19 cellular contexts compared by ENCODE assay signal in genomic region chr1:68043443-68044090, GRCh38. TPM values are rescaled to one million over a fixed set of nuclear protein-coding genes. Genes with fewer than 3 reads are reported as not detected.
DNase-seq lines count a peak whose midpoint lies in the region; ATAC-seq, FAIRE-seq and TF ChIP-seq lines count a peak whose summit lies in the region.
"Had no signal": no experiment of that assay in that cellular context is flagged by ENCODE, and none has a peak within 500 bp of the region (broad histone marks: within the 10 kb centered on the region; RNA-seq: fewer than 3 reads in every experiment).

No MANE protein-coding gene starts in this region.

- H3K27ac ChIP-seq in K562 (ENCODE audit: extremely low read depth, low read depth, low read length) (no peak overlapping the region), kidney (ENCODE audit: low read depth in 2 of 2, low read length in 2 of 2) (no peak overlapping the region), spleen (no peak overlapping the region)
- no peak overlapping the region for H3K27ac ChIP-seq in naive thymus-derived CD4-positive, alpha-beta T cell (ENCODE audit: low read depth, low read length)

- peaks cover 0 to 23% (median 7%) of the 10 kb centered on the region in 11 donors for H3K9me3 Mint-ChIP-seq in naive thymus-derived CD4-positive, alpha-beta T cell
- H3K9me3 Mint-ChIP-seq: HFFc6 had no signal

- TF ChIP-seq POLR2A in K562 (conservative IDR thresholded peaks at IDR 0.05): no peak
- no peak for TF ChIP-seq POLR2A in spleen (IDR thresholded peaks at IDR 0.05)

- H4K20me1 ChIP-seq in K562 (replicated peaks; ENCODE audit: control insufficient read depth, insufficient read depth, low read length): no peaks in the 10 kb centered on the region

- no peak overlapping the region for H3K27ac Mint-ChIP-seq in naive thymus-derived CD4-positive, alpha-beta T cell
- H3K27ac Mint-ChIP-seq: CD4-positive, alpha-beta memory T cell; HFFc6 had no signal

- H3K9me1 ChIP-seq in K562 (ENCODE audit: control insufficient read depth, insufficient read depth, low read length): no peaks in the 10 kb centered on the region

- TF ChIP-seq EP300 in K562 (IDR thresholded peaks at IDR 0.05; ENCODE audit: low read length): no peak

- no peak overlapping the region for H3K4me3 ChIP-seq in K562
- H3K4me3 ChIP-seq in kidney (ENCODE audit: low read length in 2 of 2): no peak overlapping the region
- no peak overlapping the region for H3K4me3 ChIP-seq in spleen
- H3K4me3 ChIP-seq in naive thymus-derived CD4-positive, alpha-beta T cell (ENCODE audit: low read length): no peak overlapping the region
- H3K4me3 ChIP-seq: HAP-1 had no signal

- peaks cover 0 to 4% of the 10 kb centered on the region in 2 experiments; a peak in 1 of 5 replicates for H3K27me3 ChIP-seq in K562 (ENCODE audit: control insufficient read depth in 2 of 2, insufficient read depth in 2 of 2, low read length in 2 of 2)
- peaks cover 0 to 9% (median 0%) of the 10 kb centered on the region in 7 donors for H3K27me3 ChIP-seq in spleen (replicated peaks in 1 of 7)
- no peaks in the 10 kb centered on the region for H3K27me3 ChIP-seq in naive thymus-derived CD4-positive, alpha-beta T cell (ENCODE audit: control insufficient read depth in 2 of 2, insufficient read depth in 2 of 2, low read length in 2 of 2)

- H3K4me3 Mint-ChIP-seq in naive thymus-derived CD4-positive, alpha-beta T cell: no peak overlapping the region
- H3K4me3 Mint-ChIP-seq: CD4-positive, alpha-beta memory T cell; HFFc6 had no signal

- FAIRE-seq in K562 (lab: Jason Lieb, UNC): no peak
- no peak for FAIRE-seq in kidney (lab: Jason Lieb, UNC)
- FAIRE-seq: GM12891, H54 had no signal

- TF ChIP-seq CTCF in K562 (IDR thresholded peaks at IDR 0.05 in 2 of 3, conservative IDR thresholded peaks at IDR 0.05 in 1 of 3; ENCODE audit: insufficient read depth in 2 of 3, low read depth in 1 of 3, low read length in 3 of 3) (no peak), kidney (IDR thresholded peaks at IDR 0.05; ENCODE audit: borderline replicate concordance, extremely low read depth, insufficient read depth) (no peak), spleen (IDR thresholded peaks at IDR 0.05 in 8 of 11, conservative IDR thresholded peaks at IDR 0.05 in 3 of 11) (no peak)

- in situ Hi-C loops in K562 (cut with MboI): no loop called here

- H2AFZ ChIP-seq in K562 (ENCODE audit: low read depth, low read length): peak overlapping the region; percentile 81

- intact Hi-C loops in K562 (cut with micrococcal nuclease) (no loop called here), kidney (cut with DNase I) (no loop called here), spleen (cut with DNase I; ENCODE audit: low total_unique reads) (no loop called here), Right ventricle myocardium inferior (cut with DNase I) (no loop called here)
- intact Hi-C loops in naive thymus-derived CD4-positive, alpha-beta T cell (cut with micrococcal nuclease): no loop called here

- peaks cover 0 to 16% (median 13%) of the 10 kb centered on the region in 5 donors for H3K27me3 Mint-ChIP-seq in naive thymus-derived CD4-positive, alpha-beta T cell

- H3K9ac ChIP-seq in K562 (ENCODE audit: insufficient read depth in 1 of 2, low read depth in 2 of 2, low read length in 2 of 2) (no peak overlapping the region), kidney (ENCODE audit: low read length in 2 of 2) (no peak overlapping the region)

- no TSS peak for BruUV-seq in K562 (replicated peaks; lab: Mats Ljungman, UMichigan)

- no peak for TF ChIP-seq RAD21 in K562 (CRISPR knock-in tag; conservative IDR thresholded peaks at IDR 0.05 in 1 of 2, IDR thresholded peaks at IDR 0.05 in 1 of 2)

- peaks cover 0 to 2% (median 0%) of the 10 kb centered on the region in 7 donors for H3K4me1 Mint-ChIP-seq in naive thymus-derived CD4-positive, alpha-beta T cell

- H3K36me3 Mint-ChIP-seq in naive thymus-derived CD4-positive, alpha-beta T cell: no peaks in the 10 kb centered on the region
- H3K36me3 Mint-ChIP-seq: CD4-positive, alpha-beta memory T cell had no signal

- H3K79me2 ChIP-seq in K562 (ENCODE audit: control insufficient read depth, insufficient read depth, low read length): no peaks in the 10 kb centered on the region

- POLR2A ChIA-PET in K562 (lab: Yijun Ruan, JAX): interaction anchor here (0.5 to 0.8 kb wide), 2 partner anchors 84 to 170 kb away, joined by 3 read pairs; no protein-coding TSS in a partner anchor
- POLR2A ChIA-PET in naive thymus-derived CD4-positive, alpha-beta T cell (lab: Charles Lee): no interaction called here

- no peaks in the 10 kb centered on the region for H3K9me3 ChIP-seq in K562 (replicated peaks; ENCODE audit: control insufficient read depth, insufficient read depth, low read depth, low read length)
- H3K9me3 ChIP-seq in kidney (ENCODE audit: control insufficient read depth in 1 of 2, low read length in 2 of 2): no peaks in the 10 kb centered on the region
- H3K9me3 ChIP-seq in spleen: peaks cover 0 to 8% (median 0%) of the 10 kb centered on the region in 8 donors
- no peaks in the 10 kb centered on the region for H3K9me3 ChIP-seq in naive thymus-derived CD4-positive, alpha-beta T cell (ENCODE audit: control insufficient read depth in 2 of 3, low read length in 3 of 3)
- H3K9me3 ChIP-seq: HAP-1 had no signal

- peaks cover 3 to 13% of the 10 kb centered on the region in 2 experiments; a peak in 4 of 5 replicates for H3K4me1 ChIP-seq in K562 (replicated peaks in 1 of 2; ENCODE audit: control insufficient read depth in 2 of 2, insufficient read depth in 2 of 2, low read length in 2 of 2)
- H3K4me1 ChIP-seq in kidney (ENCODE audit: control insufficient read depth in 1 of 2, insufficient read depth in 1 of 2, low read depth in 1 of 2, low read length in 2 of 2): no peaks in the 10 kb centered on the region
- no peaks in the 10 kb centered on the region for H3K4me1 ChIP-seq in spleen
- H3K4me1 ChIP-seq in naive thymus-derived CD4-positive, alpha-beta T cell (ENCODE audit: control insufficient read depth in 2 of 2, insufficient read depth in 2 of 2, low read length in 2 of 2): no peaks in the 10 kb centered on the region
- H3K4me1 ChIP-seq: HAP-1 had no signal

- CTCF ChIA-PET in K562 (lab: Yijun Ruan, JAX; ENCODE audit: low intra/inter-chr PET ratio): no interaction called here
- CTCF ChIA-PET in naive thymus-derived CD4-positive, alpha-beta T cell (lab: Charles Lee): no interaction called here

- no peaks in the 10 kb centered on the region for H3K36me3 ChIP-seq in K562 (ENCODE audit: control insufficient read depth, insufficient read depth, low read length)
- no peaks in the 10 kb centered on the region for H3K36me3 ChIP-seq in kidney (ENCODE audit: control insufficient read depth in 1 of 2, insufficient read depth in 2 of 2, low read length in 2 of 2)
- H3K36me3 ChIP-seq in spleen: peaks cover 0 to 5% (median 0%) of the 10 kb centered on the region in 6 donors
- H3K36me3 ChIP-seq in naive thymus-derived CD4-positive, alpha-beta T cell (ENCODE audit: control insufficient read depth in 2 of 3, insufficient read depth in 3 of 3, low read length in 3 of 3): no peaks in the 10 kb centered on the region
- H3K36me3 ChIP-seq: HAP-1 had no signal

- H3K4me2 ChIP-seq in K562 (ENCODE audit: insufficient read depth, low read length): no peak overlapping the region; the same call in 1 of the 2 replicates

- 38% methylated on average over 21 of the region's 22 CpGs for WGBS in K562 (ENCODE audit: insufficient coverage, low coverage, missing lambda C conversion rate)
- WGBS in spleen, 5 donors: 89 to 96% (median 93%) methylated on average over 19 to 22 of the region's 22 CpGs

- ATAC-seq in K562: no peak
- no peak for ATAC-seq in HG03432 (IDR thresholded peaks at IDR 0.05; ENCODE audit: unreplicated experiment)
- no peak for ATAC-seq in naive thymus-derived CD4-positive, alpha-beta T cell
- no peak for ATAC-seq in Right ventricle myocardium inferior

- no peak for DNase-seq in K562 (ENCODE audit: extremely low read depth in 1 of 4, low spot score in 3 of 4)
- peak; percentile 64 for DNase-seq in kidney
- DNase-seq in spleen: peak; percentile 63
- no peak for DNase-seq in naive thymus-derived CD4-positive, alpha-beta T cell
- no peak for DNase-seq in Right ventricle myocardium inferior (ENCODE audit: missing footprints)
- DNase-seq: C1 segment of cervical spinal cord; Calu3; CD4-positive, alpha-beta memory T cell; COR-L47; DMS53; DMS79 treated with DMSO at 0.1 percent for 48 hours; GF-D8; GOT3; HFFc6 had no signal

TF ChIP-seq in K562, 482 proteins besides CTCF, POLR2A, EP300 and RAD21 (continues in another document):
- no peak for TF ChIP-seq ADNP (tag; IDR thresholded peaks at IDR 0.05)

RNA-seq across cellular contexts. Expression of gene DIRAS3, which starts 6.9 kb away (rescaled TPM):
- total RNA-seq in K562 (2011; cell fraction: chromatin; rRNA removed; ENCODE audit: low replicate concordance): 0.60 and 1.1 TPM in 2 replicates
- 1.0 and 1.2 TPM in 2 replicates for total RNA-seq in K562 (2011; cell fraction: nucleolus; rRNA removed)
- 0.38 and 2.0 TPM in 2 replicates for total RNA-seq in K562 (2011; cell fraction: nucleoplasm; rRNA removed)
- total RNA-seq in K562 (2014; rRNA removed) (30.8 and 44.5 TPM in 2 replicates), K562 (2014; rRNA removed; fragmentation: Illumina TruSeq; extraction: Trizol) (28.5 and 31.7 TPM in 2 replicates), K562 (2015; rRNA removed; fragmentation: Illumina TruSeq; extraction: Trizol) (64.1 and 65.5 TPM in 2 replicates), K562 (2021) (31.6 and 37.0 TPM in 2 replicates), kidney (8.8 TPM), spleen (1 to 10 TPM in 6 of 7 donors, under 1 TPM in 1; 0.92 to 2.0 (median 1.4) TPM), Right ventricle myocardium inferior (23.7 TPM)
- polyA plus RNA-seq in K562 (2011; rRNA removed) (5.8 and 7.9 TPM in 2 replicates), K562 (2014; fragmentation: Illumina TruSeq; extraction: Trizol) (36.7 and 41.7 TPM in 2 replicates), K562 (2014; fragmentation: Nextera tagmentation; extraction: Ambion mirVana) (10 to 100 TPM; 90.4 to 96.1 TPM), K562 (2014; rRNA removed) (56.8 and 59.6 TPM in 2 replicates), kidney (ENCODE audit: insufficient read depth, low read depth, low replicate concordance) (13.2 TPM), spleen (1 to 10 TPM; 1.0 to 3.0 (median 1.9) TPM)
- 4.7 and 6.9 TPM in 2 replicates for polyA plus RNA-seq in K562 (2011; cell fraction: cytosol; rRNA removed)
- polyA plus RNA-seq in K562 (2011; cell fraction: nucleus; rRNA removed): 3.4 and 4.2 TPM in 2 replicates
- 68.6 and 142 TPM in 2 replicates for polyA plus RNA-seq in K562 (2012)
- polyA minus RNA-seq in K562 (2011; rRNA and poly(A)+ RNA removed): 3.0 and 5.3 TPM in 2 replicates
- polyA minus RNA-seq in K562 (2011; cell fraction: cytosol; rRNA and poly(A)+ RNA removed): 1.5 and 3.9 TPM in 2 replicates
- polyA minus RNA-seq in K562 (2011; cell fraction: nucleus; rRNA and poly(A)+ RNA removed): 1.2 and 1.3 TPM in 2 replicates
- not detected for total RNA-seq in naive thymus-derived CD4-positive, alpha-beta T cell
- not detected for polyA plus RNA-seq in naive thymus-derived CD4-positive, alpha-beta T cell
- total RNA-seq: CD4-positive, alpha-beta memory T cell; G401 had no signal
- polyA plus RNA-seq: CD4-positive, alpha-beta memory T cell had no signal

Comparison
In these comparisons a context has a peak if more than half of its experiments do, and no peak if none do; other contexts are left out.
1. DNase-seq: peak in kidney (single experiment) and spleen (single experiment); none in K562 (0 of 4), naive thymus-derived CD4-positive, alpha-beta T cell (0 of 9) and Right ventricle myocardium inferior (single experiment).